ENCODE assay signal across 17 cellular contexts in genomic region chr18:79428287-79428686, GRCh38.
"Had no signal": no experiment of that assay in that cellular context is flagged by ENCODE, and none has a peak within 500 bp of the region (broad histone marks: within the 10 kb centered on the region; RNA-seq: fewer than 3 reads in every experiment).

No MANE protein-coding gene starts in this region.

- H3K36me3 Mint-ChIP-seq: type B pancreatic cell had no signal

- H3K4me3 ChIP-seq: body of pancreas, coronary artery, gastrocnemius medialis, heart left ventricle, pancreas had no signal

- H3K27me3 Mint-ChIP-seq: activated naive CD4-positive, alpha-beta T cell treated with anti-CD3 and anti-CD28 coated beads, Interleukin-2, amount 10 ng/mL, durations not matched to agents 7 days and 5 days; stimulated activated naive CD8-positive, alpha-beta T cell treated with anti-CD3 and anti-CD28 coated beads, Interleukin-15, amount 100 ng/mL, for 72 hours had no signal

- FAIRE-seq: islet of Langerhans, pancreas had no signal

- H3K27ac ChIP-seq: body of pancreas, coronary artery, gastrocnemius medialis, heart left ventricle, pancreas had no signal

- H3K36me3 ChIP-seq: gastrocnemius medialis, pancreas had no signal

- H3K27me3 ChIP-seq: body of pancreas, gastrocnemius medialis, heart left ventricle, pancreas had no signal

- H3K9me3 ChIP-seq: body of pancreas, gastrocnemius medialis, heart left ventricle, pancreas had no signal

- H3K9me3 Mint-ChIP-seq: activated naive CD4-positive, alpha-beta T cell treated with anti-CD3 and anti-CD28 coated beads, Interleukin-2, amount 10 ng/mL, durations not matched to agents 7 days and 5 days; neural crest cell; stimulated activated naive CD8-positive, alpha-beta T cell treated with anti-CD3 and anti-CD28 coated beads, Interleukin-15, amount 100 ng/mL, for 72 hours; type B pancreatic cell had no signal

- H3K27ac Mint-ChIP-seq: activated naive CD4-positive, alpha-beta T cell treated with anti-CD3 and anti-CD28 coated beads, Interleukin-2, amount 10 ng/mL, durations not matched to agents 7 days and 5 days; type B pancreatic cell had no signal

- DNase-seq: activated CD4-positive, alpha-beta T cell treated with anti-CD3 and anti-CD28 coated beads, Interleukin-2, amount 50 U/mL, for 1 hour; activated CD8-positive, alpha-beta memory T cell treated with anti-CD3 and anti-CD28 coated beads for 24 hours; activated naive CD4-positive, alpha-beta T cell treated with anti-CD3 and anti-CD28 coated beads, Interleukin-2, amount 10 ng/mL, durations not matched to agents 7 days and 5 days; amygdala; body of pancreas; caudate nucleus; effector CD8-positive, alpha-beta T cell; gastrocnemius medialis; stimulated activated CD4-positive, alpha-beta T cell treated with anti-CD3 and anti-CD28 coated beads, Interleukin-1b, Interleukin-23, amount 100 ng/mL, for 48 hours; stimulated activated naive CD8-positive, alpha-beta T cell treated with anti-CD3 and anti-CD28 coated beads, Interleukin-15, amount 100 ng/mL, for 72 hours; T-helper 2 cell had no signal

- H3K4me3 Mint-ChIP-seq: activated naive CD4-positive, alpha-beta T cell treated with anti-CD3 and anti-CD28 coated beads, Interleukin-2, amount 10 ng/mL, durations not matched to agents 7 days and 5 days; neural crest cell; stimulated activated naive CD8-positive, alpha-beta T cell treated with anti-CD3 and anti-CD28 coated beads, Interleukin-15, amount 100 ng/mL, for 72 hours; type B pancreatic cell had no signal

- ATAC-seq: body of pancreas, gastrocnemius medialis, pancreas had no signal

- H3K4me1 ChIP-seq: body of pancreas, pancreas had no signal
